In genomic region chr10:62437696-62438095, GRCh38 we compare ENCODE assay signal across 9 cellular contexts.
A peak's percentile ranks its signal among the peaks of the same experiment; 100 is the strongest.
DNase-seq lines count a peak whose midpoint lies in the region; ATAC-seq and TF ChIP-seq lines count a peak whose summit lies in the region.
"Had no signal": no experiment of that assay in that cellular context is flagged by ENCODE, and none has a peak within 500 bp of the region (broad histone marks: within the 10 kb centered on the region; RNA-seq: fewer than 3 reads in every experiment).

No MANE protein-coding gene starts in this region.

- peak; percentile 66 for ATAC-seq in CD8-positive, alpha-beta T cell
- ATAC-seq in GM19035 (IDR thresholded peaks at IDR 0.05; ENCODE audit: unreplicated experiment) = peak; percentile 45
- no peak for ATAC-seq in HG03135 (IDR thresholded peaks at IDR 0.05; ENCODE audit: unreplicated experiment)
- ATAC-seq in GM21825 (IDR thresholded peaks at IDR 0.05; ENCODE audit: unreplicated experiment) = no peak

- H3K27me3 ChIP-seq in CD8-positive, alpha-beta T cell (ENCODE audit: insufficient read depth, low read length) = no peaks in the 10 kb centered on the region
- H3K27me3 ChIP-seq in SU-DHL-6 (ENCODE audit: low read length) (no peaks in the 10 kb centered on the region), neutrophil (peaks cover 14% of the 10 kb centered on the region)
- H3K27me3 ChIP-seq: SJSA1 had no signal

- H3K9me3 ChIP-seq in CD8-positive, alpha-beta T cell (ENCODE audit: low read length) = no peaks in the 10 kb centered on the region
- H3K9me3 ChIP-seq in SU-DHL-6 (ENCODE audit: insufficient read depth, low read length) (no peaks in the 10 kb centered on the region), neutrophil (no peaks in the 10 kb centered on the region)
- H3K9me3 ChIP-seq: SJSA1 had no signal

- H3K9me2 ChIP-seq in SU-DHL-6 (replicated peaks; ENCODE audit: insufficient read depth, low read length) = no peaks in the 10 kb centered on the region

- intact Hi-C loops in CD8-positive, alpha-beta T cell (cut with DNase I, micrococcal nuclease) = loop anchor here (1.0 to 5.0 kb wide), 6 partner anchors 157 to 1280 kb away; no protein-coding TSS in a partner anchor

- CTCF ChIA-PET in CD8-positive, alpha-beta T cell (lab: Charles Lee) = interaction anchor here (0.7 to 4.3 kb wide), 34 partner anchors 9 to 1284 kb away, joined by 3 to 36 read pairs (median 6); no protein-coding TSS in a partner anchor

- no peaks in the 10 kb centered on the region for H3K4me1 Mint-ChIP-seq in CD8-positive, alpha-beta T cell (ENCODE audit: low read depth)

- POLR2A ChIA-PET in CD8-positive, alpha-beta T cell (lab: Charles Lee) = no interaction called here

- H3K79me2 ChIP-seq in SU-DHL-6 (ENCODE audit: insufficient read depth, low read length) = no peaks in the 10 kb centered on the region

- no peaks in the 10 kb centered on the region for H3F3A ChIP-seq in SU-DHL-6 (ENCODE audit: insufficient read depth)

- no peak overlapping the region for H3K4me2 ChIP-seq in SU-DHL-6 (ENCODE audit: low read depth, low read length, poor library complexity, severe bottlenecking)

- H3K27ac ChIP-seq in CD8-positive, alpha-beta T cell (ENCODE audit: low read depth, low read length) = no peak overlapping the region
- no peak overlapping the region for H3K27ac ChIP-seq in SU-DHL-6 (ENCODE audit: low read depth, low read length)
- no peak overlapping the region for H3K27ac ChIP-seq in neutrophil
- H3K27ac ChIP-seq: SJSA1 had no signal

- H3K4me1 ChIP-seq in CD8-positive, alpha-beta T cell (ENCODE audit: insufficient read depth, low read length) = no peaks in the 10 kb centered on the region
- no peaks in the 10 kb centered on the region for H3K4me1 ChIP-seq in neutrophil (ENCODE audit: control insufficient read depth in 1 of 2, insufficient read depth in 1 of 2, low read depth in 1 of 2, low read length in 1 of 2)

- H3K9ac ChIP-seq in SU-DHL-6 (ENCODE audit: low read length) = no peak overlapping the region

- H3K4me3 ChIP-seq in CD8-positive, alpha-beta T cell (ENCODE audit: low read depth, low read length) = no peak overlapping the region
- H3K4me3 ChIP-seq in SU-DHL-6 (ENCODE audit: insufficient read depth, low read length, poor library complexity, severe bottlenecking) (no peak overlapping the region), neutrophil (ENCODE audit: low read depth in 1 of 2, low read length in 1 of 2) (no peak overlapping the region)
- H3K4me3 ChIP-seq: SJSA1 had no signal

- H3K4me3 Mint-ChIP-seq in CD8-positive, alpha-beta T cell = no peak overlapping the region

- no peaks in the 10 kb centered on the region for H3K36me3 ChIP-seq in CD8-positive, alpha-beta T cell (ENCODE audit: insufficient read depth, low read length)
- H3K36me3 ChIP-seq in SU-DHL-6 (ENCODE audit: low read length) = no peaks in the 10 kb centered on the region
- no peaks in the 10 kb centered on the region for H3K36me3 ChIP-seq in neutrophil
- H3K36me3 ChIP-seq: SJSA1 had no signal

- H3K36me3 Mint-ChIP-seq in CD8-positive, alpha-beta T cell = no peaks in the 10 kb centered on the region

- DNase-seq in CD8-positive, alpha-beta T cell = peak in 1 of 7 experiments; percentile 20
- DNase-seq in LoVo (ENCODE audit: low spot score) (peak; percentile 60), fibroblast of peridontal ligament (ENCODE audit: extremely low read depth) (peak; percentile 88)

- H4K20me1 ChIP-seq in SU-DHL-6 (ENCODE audit: low read depth, low read length) = no peaks in the 10 kb centered on the region

- H3K9me3 Mint-ChIP-seq in CD8-positive, alpha-beta T cell = no peaks in the 10 kb centered on the region

- no peak overlapping the region for H3K27ac Mint-ChIP-seq in CD8-positive, alpha-beta T cell

- peak; percentile 95 for TF ChIP-seq CTCF in CD8-positive, alpha-beta T cell (IDR thresholded peaks at IDR 0.05)
- TF ChIP-seq CTCF in SU-DHL-6 (IDR thresholded peaks at IDR 0.05; ENCODE audit: insufficient read depth, low read length, poor library complexity, severe bottlenecking) (peak; percentile 56), neutrophil (IDR thresholded peaks at IDR 0.05) (peak; percentile 41)

- H3K27me3 Mint-ChIP-seq in CD8-positive, alpha-beta T cell (ENCODE audit: low read depth) = peaks cover 6% of the 10 kb centered on the region

- H2AFZ ChIP-seq in SU-DHL-6 (ENCODE audit: low read depth, low read length, severe bottlenecking) = no peak overlapping the region

Comparison
In these comparisons a context has a peak if more than half of its experiments do, and no peak if none do; other contexts are left out.
1. ATAC-seq: peak in CD8-positive, alpha-beta T cell (single experiment) and GM19035 (single experiment); none in HG03135 (single experiment) and GM21825 (single experiment).
2. CTCF ChIP-seq: peak in every context shown above with its lines; median percentile 95 in CD8-positive, alpha-beta T cell; 56 in SU-DHL-6; 41 in neutrophil.